ENCODE assay signal across 8 cellular contexts in genomic region chr14:100306506-100307214, GRCh38. TPM values are rescaled to one million over a fixed set of nuclear protein-coding genes. Genes with fewer than 3 reads are reported as not detected.
DNase-seq lines count a peak whose midpoint lies in the region; ATAC-seq, FAIRE-seq and TF ChIP-seq lines count a peak whose summit lies in the region.

No MANE protein-coding gene starts in this region.

- H3K4me3 ChIP-seq in prostate gland, result peak overlapping the region; percentile 91 to 98
- peak overlapping the region; percentile 74 to 99 (median 90) for H3K4me3 ChIP-seq in upper lobe of left lung

- ATAC-seq in HG02678 (IDR thresholded peaks at IDR 0.05; ENCODE audit: unreplicated experiment), result peak; percentile 87
- ATAC-seq in left ventricle myocardium superior, result peak; percentile 93
- peak; percentile 86 to 96 for ATAC-seq in upper lobe of left lung (ENCODE audit: low FRiP score in 2 of 2)

- TF ChIP-seq CTCF in prostate gland (IDR thresholded peaks at IDR 0.05) (no peak), upper lobe of left lung (IDR thresholded peaks at IDR 0.05) (peak in 1 of 6 experiments; percentile 35)

- FAIRE-seq in GM12891 (lab: Jason Lieb, UNC), result peak; percentile 95

- no peaks in the 10 kb centered on the region for H3K36me3 ChIP-seq in prostate gland
- no peaks in the 10 kb centered on the region for H3K36me3 ChIP-seq in upper lobe of left lung

- H3K9me3 ChIP-seq in prostate gland (no peaks in the 10 kb centered on the region), upper lobe of left lung (no peaks in the 10 kb centered on the region)

- H3K27ac ChIP-seq in prostate gland (peak overlapping the region; percentile 94 to 96), upper lobe of left lung (peak overlapping the region; percentile 81 to 94 (median 86))

- H3K27me3 ChIP-seq in prostate gland (replicated peaks; ENCODE audit: insufficient read depth), result no peaks in the 10 kb centered on the region
- H3K27me3 ChIP-seq in upper lobe of left lung, result no peaks in the 10 kb centered on the region

- intact Hi-C loops in left ventricle myocardium superior (cut with micrococcal nuclease) (no loop called here), prostate gland (cut with DNase I) (loop anchor here (5.0 kb wide), 2 partner anchors 64 to 71 kb away; partner anchors contain the start of gene WDR25)

- WGBS in prostate gland, result under 1% methylated on average over 50 of the region's 97 CpGs
- WGBS in upper lobe of left lung, 2 donors, result 0% methylated on average over 23 to 36 of the region's 97 CpGs

- H3K4me1 ChIP-seq in prostate gland (replicated peaks) (peaks cover 17% of the 10 kb centered on the region), upper lobe of left lung (peaks cover 47 to 73% (median 62%) of the 10 kb centered on the region in 4 donors)

- TF ChIP-seq EP300 in upper lobe of left lung (IDR thresholded peaks at IDR 0.05), result no peak

- TF ChIP-seq POLR2A in GM12891 (IDR thresholded peaks at IDR 0.05; ENCODE audit: low read depth, low read length), result no peak
- TF ChIP-seq POLR2A in prostate gland (IDR thresholded peaks at IDR 0.05), result peak; percentile 53
- TF ChIP-seq POLR2A in upper lobe of left lung (IDR thresholded peaks at IDR 0.05), result peak in 2 of 4 donors; percentile 75 to 82

- peak; percentile 95 for DNase-seq in GM12891 (ENCODE audit: insufficient read length, low spot score)
- peak; percentile 90 for DNase-seq in NCI-H1105 treated with DMSO at 0.1 percent for 48 hours (lab: John Stamatoyannopoulos, UW)
- DNase-seq in T-helper 1 cell, result peak; percentile 36 to 73 (median 54)
- DNase-seq in amygdala (lab: John Stamatoyannopoulos, UW), result peak in 55 of 56 donors; percentile 52 to 95 (median 82)
- peak; percentile 96 for DNase-seq in left ventricle myocardium superior
- DNase-seq in prostate gland (ENCODE audit: low spot score), result peak; percentile 92
- DNase-seq in upper lobe of left lung, result peak; percentile 94 to 98

TF ChIP-seq in GM12891, 5 proteins besides CTCF, POLR2A, EP300 and RAD21:
- TF ChIP-seq POLR2AphosphoS5 (IDR thresholded peaks at IDR 0.05; ENCODE audit: low read depth, low read length) (no peak), TAF1 (IDR thresholded peaks at IDR 0.05; ENCODE audit: low read depth, low read length) (no peak), POU2F2 (IDR thresholded peaks at IDR 0.05; ENCODE audit: low read depth, low read length) (no peak), PAX5 (IDR thresholded peaks at IDR 0.05; ENCODE audit: insufficient read depth, low read length, severe bottlenecking) (no peak), SPI1 (IDR thresholded peaks at IDR 0.05; ENCODE audit: low read depth, low read length) (no peak)
TF ChIP-seq in GM12891: peak in this region for 0.

RNA-seq across cellular contexts. Expression of gene SLC25A29, which starts 0.4 kb away (rescaled TPM):
- polyA plus RNA-seq in GM12891 (2012; ENCODE audit: low read depth, missing spikeins), result 3.8 TPM
- total RNA-seq in left ventricle myocardium superior, result 16.5 TPM
- 100 to 1,000 TPM; 147 to 169 TPM for total RNA-seq in prostate gland
- total RNA-seq in upper lobe of left lung, result 100 to 1,000 TPM in 2 of 6 donors, 10 to 100 TPM in 4; 81.5 to 275 (median 96.6) TPM

RNA-seq across cellular contexts. Expression of gene SLC25A47, which starts 16.5 kb away (rescaled TPM):
- not detected for polyA plus RNA-seq in GM12891 (2012; ENCODE audit: low read depth, missing spikeins)
- total RNA-seq in left ventricle myocardium superior, result not detected
- total RNA-seq in prostate gland, result under 1 TPM in 1 of 2 donors, not detected in 1; 0.51 TPM
- not detected for total RNA-seq in upper lobe of left lung

Comparison
In these comparisons a context has a peak if more than half of its experiments do, and no peak if none do; other contexts are left out.
1. Peak in every context shown above with its lines: DNase-seq, ATAC-seq, H3K4me3 ChIP-seq and H3K27ac ChIP-seq.